ENCODE assay signal across 16 cellular contexts in genomic region chr6:147132889-147133288, GRCh38.
DNase-seq lines count a peak whose midpoint lies in the region; ATAC-seq and TF ChIP-seq lines count a peak whose summit lies in the region.
"Had no signal": no experiment of that assay in that cellular context is flagged by ENCODE, and none has a peak within 500 bp of the region (broad histone marks: within the 10 kb centered on the region; RNA-seq: fewer than 3 reads in every experiment).

No MANE protein-coding gene starts in this region.

- no peak overlapping the region for H3K4me3 ChIP-seq in mucosa of descending colon

- intact Hi-C loops in mucosa of descending colon (cut with DNase I, micrococcal nuclease) = no loop called here
- intact Hi-C loops in left colon (cut with DNase I, micrococcal nuclease) = no loop called here

- TF ChIP-seq CTCF in mucosa of descending colon (IDR thresholded peaks at IDR 0.05) = no peak

- peak; percentile 20 for ATAC-seq in mucosa of descending colon
- no peak for ATAC-seq in left colon
- ATAC-seq in HG03439 (IDR thresholded peaks at IDR 0.05; ENCODE audit: unreplicated experiment) = no peak
- ATAC-seq: activated CD4-positive, CD25-positive, alpha-beta regulatory T cell treated with anti-CD3 and anti-CD28 coated beads, Interleukin-2, amount 50 U/mL, for 24 hours; Right ventricle myocardium inferior had no signal

- DNase-seq in HCEC 1CT (peak; percentile 63), NCI-H748 (lab: John Stamatoyannopoulos, UW; ENCODE audit: unreplicated experiment) (peak; percentile 84), dedifferentiated amniotic fluid mesenchymal stem cell (ENCODE audit: extremely low spot score) (peak; percentile 82), mucosa of descending colon (no peak), left colon (no peak), AML-193 (lab: John Stamatoyannopoulos, UW) (no peak)
- DNase-seq in NK-92 treated with Interleukin-12 subunit alpha and Interleukin-12 subunit beta, amount 100 ng/mL, for 24 hours (lab: John Stamatoyannopoulos, UW) = no peak
- DNase-seq: activated naive CD4-positive, alpha-beta T cell treated with anti-CD3 and anti-CD28 coated beads for 36 hours; brain microvascular endothelial cell; Kasumi-1; mesendoderm; NCI-H1436 treated with DMSO at 0.1 percent for 48 hours; NCI-H524 had no signal

- H3K4me1 ChIP-seq in mucosa of descending colon (ENCODE audit: low read depth) = no peaks in the 10 kb centered on the region

- H3K36me3 ChIP-seq in mucosa of descending colon (ENCODE audit: low read depth) = no peaks in the 10 kb centered on the region
- H3K36me3 ChIP-seq: brain microvascular endothelial cell had no signal

- H3K9me3 ChIP-seq in mucosa of descending colon = no peaks in the 10 kb centered on the region

Comparison
In these comparisons a context has a peak if more than half of its experiments do, and no peak if none do; other contexts are left out.
1. DNase-seq: peak in HCEC 1CT (single experiment), NCI-H748 (single experiment) and dedifferentiated amniotic fluid mesenchymal stem cell (single experiment); none in mucosa of descending colon (0 of 3), left colon (0 of 2), NK-92 treated with Interleukin-12 subunit alpha and Interleukin-12 subunit beta, amount 100 ng/mL, for 24 hours (single experiment) and AML-193 (0 of 2).